Comparison of ENCODE assay signal across 8 cellular contexts in genomic region chr11:61699737-61700160, GRCh38. TPM values are rescaled to one million over a fixed set of nuclear protein-coding genes. Genes with fewer than 3 reads are reported as not detected.
A peak's percentile ranks its signal among the peaks of the same experiment; 100 is the strongest.
DNase-seq lines count a peak whose midpoint lies in the region; ATAC-seq, FAIRE-seq and TF ChIP-seq lines count a peak whose summit lies in the region.

No MANE protein-coding gene starts in this region.

- DNase-seq in NCI-H1092 (lab: John Stamatoyannopoulos, UW) (peak; percentile 81), Panc1 (ENCODE audit: low read depth, low spot score) (no peak), heart left ventricle (peak; percentile 62 to 84 (median 66)), small intestine (peak; percentile 68)
- DNase-seq in stimulated activated CD4-positive, alpha-beta T cell treated with anti-CD3 and anti-CD28 coated beads, Interleukin-1b, Interleukin-23, amount 100 ng/mL, for 48 hours, result no peak
- DNase-seq in activated naive CD4-positive, alpha-beta T cell treated with anti-CD3 and anti-CD28 coated beads, Interleukin-2, amount 50 U/mL, for 72 hours (ENCODE audit: low spot score in 2 of 2), result no peak

- no peak for FAIRE-seq in small intestine (lab: Jason Lieb, UNC)

- H3K9me3 ChIP-seq in Panc1 (ENCODE audit: control insufficient read depth, insufficient read depth, low read depth, low read length) (no peaks in the 10 kb centered on the region), heart left ventricle (no peaks in the 10 kb centered on the region), small intestine (ENCODE audit: control insufficient read depth, low read depth) (no peaks in the 10 kb centered on the region)

- BruUV-seq in Panc1 (replicated peaks; lab: Mats Ljungman, UMichigan), result no TSS peak

- TF ChIP-seq CTCF in Panc1 (IDR thresholded peaks at IDR 0.05) (no peak), heart left ventricle (IDR thresholded peaks at IDR 0.05) (no peak)

- H3K27me3 ChIP-seq in Panc1 (ENCODE audit: control insufficient read depth, insufficient read depth, low read length) (no peaks in the 10 kb centered on the region), heart left ventricle (no peaks in the 10 kb centered on the region), small intestine (ENCODE audit: control insufficient read depth in 2 of 2, insufficient read depth in 2 of 2, low read length in 2 of 2) (no peaks in the 10 kb centered on the region)

- in situ Hi-C loops in Panc1 (cut with HindIII; ENCODE audit: low pct_unique_long_range_greater_than_20kb, low sequenced_read_pairs), result no loop called here

- CTCF ChIA-PET in Panc1 (lab: Charles Lee), result interaction anchor here (1.1 kb wide), 1 partner anchor 11 kb away, joined by 3 read pairs; no protein-coding TSS in a partner anchor

- peaks cover 66% of the 10 kb centered on the region for H3K4me1 ChIP-seq in Panc1 (ENCODE audit: control insufficient read depth, insufficient read depth, low read length)
- H3K4me1 ChIP-seq in heart left ventricle, result peaks cover 10 to 82% (median 63%) of the 10 kb centered on the region in 12 donors
- peaks cover 8 to 17% of the 10 kb centered on the region in 2 donors for H3K4me1 ChIP-seq in small intestine (ENCODE audit: control insufficient read depth in 2 of 2, insufficient read depth in 1 of 2, low read depth in 1 of 2, low read length in 1 of 2)

- peak; percentile 32; the same call in 1 of the 2 replicates for ATAC-seq in Panc1
- peak; percentile 60 to 73 (median 64) for ATAC-seq in heart left ventricle
- no peak for ATAC-seq in GM21423 (IDR thresholded peaks at IDR 0.05; ENCODE audit: unreplicated experiment)
- no peak for ATAC-seq in GM19455 (IDR thresholded peaks at IDR 0.05; ENCODE audit: unreplicated experiment)
- ATAC-seq in activated naive CD4-positive, alpha-beta T cell treated with anti-CD3 and anti-CD28 coated beads, Interleukin-2, amount 50 U/mL, for 72 hours, result no peak

- H3K9me3 Mint-ChIP-seq in activated naive CD4-positive, alpha-beta T cell treated with anti-CD3 and anti-CD28 coated beads, Interleukin-2, amount 50 U/mL, for 72 hours, result no peaks in the 10 kb centered on the region

- POLR2A ChIA-PET in Panc1 (lab: Charles Lee), result no interaction called here

- H3K36me3 Mint-ChIP-seq in activated naive CD4-positive, alpha-beta T cell treated with anti-CD3 and anti-CD28 coated beads, Interleukin-2, amount 50 U/mL, for 72 hours, result no peaks in the 10 kb centered on the region

- intact Hi-C loops in Panc1 (cut with micrococcal nuclease; ENCODE audit: unreplicated experiment) (no loop called here), heart left ventricle (cut with DNase I) (no loop called here)

- TF ChIP-seq POLR2A in heart left ventricle (IDR thresholded peaks at IDR 0.05), result no peak

- H3K27ac ChIP-seq in Panc1 (ENCODE audit: low read length) (peak overlapping the region; percentile 71), heart left ventricle (peak overlapping the region in 11 of 12 donors; percentile 8 to 86 (median 64)), small intestine (ENCODE audit: low read depth in 1 of 2, low read length in 1 of 2) (peak overlapping the region; percentile 32 to 53)

- H3K27ac Mint-ChIP-seq in activated naive CD4-positive, alpha-beta T cell treated with anti-CD3 and anti-CD28 coated beads, Interleukin-2, amount 50 U/mL, for 72 hours, result no peak overlapping the region

- H3K36me3 ChIP-seq in Panc1 (ENCODE audit: control insufficient read depth, insufficient read depth, low read length) (no peaks in the 10 kb centered on the region), heart left ventricle (no peaks in the 10 kb centered on the region), small intestine (ENCODE audit: control insufficient read depth in 2 of 2, insufficient read depth in 2 of 2, low read length in 2 of 2) (no peaks in the 10 kb centered on the region)

- no peak overlapping the region for H3K4me3 ChIP-seq in Panc1 (ENCODE audit: low read depth in 2 of 2, low read length in 2 of 2)
- H3K4me3 ChIP-seq in heart left ventricle, result no peak overlapping the region
- H3K4me3 ChIP-seq in small intestine (ENCODE audit: low read depth in 1 of 2, low read length in 2 of 2), result no peak overlapping the region

- WGBS in heart left ventricle, 4 donors, result 56 to 94% (median 79%) methylated on average over 2 to 13 of the region's 13 CpGs
- WGBS in small intestine, 3 donors, result 27 to 67% (median 27%) methylated on average over 13 of the region's 13 CpGs

RNA-seq across cellular contexts. Expression of gene DAGLA, which starts 19.6 kb away (rescaled TPM):
- total RNA-seq in Panc1 (2021; ENCODE audit: unreplicated experiment) (6.4 TPM), heart left ventricle (1 to 10 TPM; 2.4 to 5.6 (median 3.8) TPM)
- polyA plus RNA-seq in Panc1 (2012; ENCODE audit: insufficient read length), result 5.6 TPM
- polyA plus RNA-seq in heart left ventricle (1 to 10 TPM; 2.2 to 3.3 TPM), small intestine (1 to 10 TPM in 2 of 3 donors, under 1 TPM in 1; 0.22 to 6.2 (median 1.4) TPM)
- under 1 TPM in 1 of 2 donors, not detected in 1; 0.19 TPM for total RNA-seq in activated naive CD4-positive, alpha-beta T cell treated with anti-CD3 and anti-CD28 coated beads, Interleukin-2, amount 50 U/mL, for 72 hours

RNA-seq across cellular contexts. Expression of gene MYRF, which starts 52.7 kb away (rescaled TPM):
- total RNA-seq in Panc1 (2021; ENCODE audit: unreplicated experiment) (2.8 TPM), heart left ventricle (10 to 100 TPM in 1 of 9 donors, under 1 TPM in 6, not detected in 2; 0.20 to 41.2 (median 0.32) TPM)
- polyA plus RNA-seq in Panc1 (2012; ENCODE audit: insufficient read length), result 3.7 TPM
- polyA plus RNA-seq in heart left ventricle (under 1 TPM; 0.11 to 0.18 TPM), small intestine (10 to 100 TPM; 19.9 to 23.0 (median 21.7) TPM)
- total RNA-seq in activated naive CD4-positive, alpha-beta T cell treated with anti-CD3 and anti-CD28 coated beads, Interleukin-2, amount 50 U/mL, for 72 hours, result 1 to 10 TPM in 1 of 2 donors, under 1 TPM in 1; 0.93 to 1.6 TPM

Comparison
In these comparisons a context has a peak if more than half of its experiments do, and no peak if none do; other contexts are left out.
1. DNase-seq: peak in NCI-H1092 (single experiment), heart left ventricle (5 of 5) and small intestine (single experiment); none in Panc1 (single experiment), stimulated activated CD4-positive, alpha-beta T cell treated with anti-CD3 and anti-CD28 coated beads, Interleukin-1b, Interleukin-23, amount 100 ng/mL, for 48 hours (single experiment) and activated naive CD4-positive, alpha-beta T cell treated with anti-CD3 and anti-CD28 coated beads, Interleukin-2, amount 50 U/mL, for 72 hours (0 of 2).
2. ATAC-seq: peak in Panc1 (single experiment) and heart left ventricle (4 of 4); none in GM21423 (single experiment), GM19455 (single experiment) and activated naive CD4-positive, alpha-beta T cell treated with anti-CD3 and anti-CD28 coated beads, Interleukin-2, amount 50 U/mL, for 72 hours (0 of 2).
3. Peak in every context shown above with its lines, with median percentiles within 50 percentile points of each other: H3K27ac ChIP-seq.